Comparison of ENCODE assay signal across 11 cellular contexts in genomic region chr4:168451744-168452394, GRCh38. TPM values are rescaled to one million over a fixed set of nuclear protein-coding genes. Genes with fewer than 3 reads are reported as not detected.
A peak's percentile ranks its signal among the peaks of the same experiment; 100 is the strongest.
DNase-seq lines count a peak whose midpoint lies in the region; ATAC-seq and FAIRE-seq lines count a peak whose summit lies in the region.
"Had no signal": no experiment of that assay in that cellular context is flagged by ENCODE, and none has a peak within 500 bp of the region (broad histone marks: within the 10 kb centered on the region; RNA-seq: fewer than 3 reads in every experiment).

No MANE protein-coding gene starts in this region.

- H3K36me3 ChIP-seq in adipocyte (ENCODE audit: control insufficient read depth, insufficient read depth, low read length, severe bottlenecking) (peaks cover 13% of the 10 kb centered on the region), small intestine (ENCODE audit: control insufficient read depth in 2 of 2, insufficient read depth in 2 of 2, low read length in 2 of 2) (peaks cover 4 to 6% of the 10 kb centered on the region in 2 donors)
- H3K36me3 ChIP-seq: BLaER1 had no signal

- no peak overlapping the region for H3K9ac ChIP-seq in adipocyte (ENCODE audit: low read length)
- H3K9ac ChIP-seq: BLaER1 had no signal

- no peak for FAIRE-seq in small intestine (lab: Jason Lieb, UNC)

- H3K27ac ChIP-seq in small intestine (ENCODE audit: low read depth in 1 of 2, low read length in 1 of 2): no peak overlapping the region
- H3K27ac ChIP-seq: BLaER1, SK-N-MC had no signal

- peaks cover 40% of the 10 kb centered on the region for H3K4me1 Mint-ChIP-seq in activated CD8-positive, alpha-beta memory T cell treated with anti-CD3 and anti-CD28 coated beads, Interleukin-2, amount 10 ng/mL, durations not matched to agents 7 days and 5 days
- H3K4me1 Mint-ChIP-seq: naive B cell had no signal

- CTCF ChIA-PET in activated CD8-positive, alpha-beta memory T cell treated with anti-CD3 and anti-CD28 coated beads, Interleukin-2, amount 10 ng/mL, durations not matched to agents 7 days and 5 days (lab: Charles Lee): interaction anchor here (0.8 kb wide), 1 partner anchor 224 kb away, joined by 3 read pairs; no protein-coding TSS in a partner anchor

- ATAC-seq in activated CD8-positive, alpha-beta memory T cell treated with anti-CD3 and anti-CD28 coated beads, Interleukin-2, amount 10 ng/mL, durations not matched to agents 7 days and 5 days: peak; percentile 87
- peak; percentile 91 for ATAC-seq in HG03520 (IDR thresholded peaks at IDR 0.05; ENCODE audit: unreplicated experiment)

- H3K9me3 ChIP-seq in adipocyte (ENCODE audit: control insufficient read depth, low read length) (no peaks in the 10 kb centered on the region), small intestine (ENCODE audit: control insufficient read depth, low read depth) (no peaks in the 10 kb centered on the region)
- H3K9me3 ChIP-seq: BLaER1 had no signal

- H3K27me3 Mint-ChIP-seq in activated CD8-positive, alpha-beta memory T cell treated with anti-CD3 and anti-CD28 coated beads, Interleukin-2, amount 10 ng/mL, durations not matched to agents 7 days and 5 days: no peaks in the 10 kb centered on the region
- H3K27me3 Mint-ChIP-seq: naive B cell had no signal

- H3K4me3 ChIP-seq in adipocyte (ENCODE audit: low read length) (no peak overlapping the region), small intestine (ENCODE audit: low read depth in 1 of 2, low read length in 2 of 2) (no peak overlapping the region)
- H3K4me3 ChIP-seq: BLaER1, SK-N-MC had no signal

- no peak for DNase-seq in activated CD8-positive, alpha-beta memory T cell treated with anti-CD3 and anti-CD28 coated beads, Interleukin-2, amount 10 ng/mL, durations not matched to agents 7 days and 5 days
- DNase-seq in activated CD8-positive, alpha-beta memory T cell treated with anti-CD3 and anti-CD28 coated beads, Interleukin-2, amount 50 U/mL, for 4 hours: no peak
- DNase-seq in adipocyte (ENCODE audit: low read depth) (peak; percentile 42), small intestine (peak; percentile 65), NCI-H2081 treated with DMSO at 0.1 percent for 48 hours (lab: John Stamatoyannopoulos, UW) (no peak)
- no peak for DNase-seq in activated effector memory CD4-positive, alpha-beta T cell treated with anti-CD3 and anti-CD28 coated beads, Interleukin-2, amount 50 U/mL, for 16 hours
- no peak for DNase-seq in activated CD4-positive, CD25-positive, alpha-beta regulatory T cell (lab: John Stamatoyannopoulos, UW)
- DNase-seq: naive B cell had no signal

- H3K27ac Mint-ChIP-seq in activated CD8-positive, alpha-beta memory T cell treated with anti-CD3 and anti-CD28 coated beads, Interleukin-2, amount 10 ng/mL, durations not matched to agents 7 days and 5 days: peak overlapping the region; percentile 71
- H3K27ac Mint-ChIP-seq: naive B cell had no signal

- H3K27me3 ChIP-seq in adipocyte (replicated peaks; ENCODE audit: control insufficient read depth, insufficient read depth, low read length): no peaks in the 10 kb centered on the region
- no peaks in the 10 kb centered on the region for H3K27me3 ChIP-seq in small intestine (ENCODE audit: control insufficient read depth in 2 of 2, insufficient read depth in 2 of 2, low read length in 2 of 2)
- H3K27me3 ChIP-seq: BLaER1 had no signal

- 64 to 77% (median 70%) methylated on average over 1 of the region's 1 CpG for WGBS in small intestine, 3 donors

- H3K4me3 Mint-ChIP-seq in activated CD8-positive, alpha-beta memory T cell treated with anti-CD3 and anti-CD28 coated beads, Interleukin-2, amount 10 ng/mL, durations not matched to agents 7 days and 5 days: no peak overlapping the region
- H3K4me3 Mint-ChIP-seq: naive B cell had no signal

- no peaks in the 10 kb centered on the region for H3K9me3 Mint-ChIP-seq in activated CD8-positive, alpha-beta memory T cell treated with anti-CD3 and anti-CD28 coated beads, Interleukin-2, amount 10 ng/mL, durations not matched to agents 7 days and 5 days (ENCODE audit: low read depth)

- peaks cover 68% of the 10 kb centered on the region for H3K36me3 Mint-ChIP-seq in activated CD8-positive, alpha-beta memory T cell treated with anti-CD3 and anti-CD28 coated beads, Interleukin-2, amount 10 ng/mL, durations not matched to agents 7 days and 5 days

- H3K4me1 ChIP-seq in adipocyte (ENCODE audit: control insufficient read depth, insufficient read depth, low read length) (peaks cover 18% of the 10 kb centered on the region), small intestine (ENCODE audit: control insufficient read depth in 2 of 2, insufficient read depth in 1 of 2, low read depth in 1 of 2, low read length in 1 of 2) (no peaks in the 10 kb centered on the region)
- H3K4me1 ChIP-seq: BLaER1 had no signal

RNA-seq across cellular contexts. Expression of gene DDX60L, which starts 28.4 kb away (rescaled TPM):
- total RNA-seq in activated CD8-positive, alpha-beta memory T cell treated with anti-CD3 and anti-CD28 coated beads, Interleukin-2, amount 10 ng/mL, durations not matched to agents 7 days and 5 days: 100 to 1,000 TPM in 1 of 2 experiments, 10 to 100 TPM in 1; 51.7 to 123 TPM
- 10 to 100 TPM in 2 of 3 donors, 1 to 10 TPM in 1; 8.3 to 33.3 (median 16.8) TPM for polyA plus RNA-seq in small intestine

RNA-seq across cellular contexts. Expression of gene PALLD, which starts 45.0 kb away (rescaled TPM):
- total RNA-seq in activated CD8-positive, alpha-beta memory T cell treated with anti-CD3 and anti-CD28 coated beads, Interleukin-2, amount 10 ng/mL, durations not matched to agents 7 days and 5 days: 1 to 10 TPM; 1.5 to 3.7 TPM
- 10 to 100 TPM; 33.0 to 58.9 (median 42.9) TPM for polyA plus RNA-seq in small intestine

Comparison
In these comparisons a context has a peak if more than half of its experiments do, and no peak if none do; other contexts are left out.
1. DNase-seq: peak in adipocyte (single experiment) and small intestine (single experiment); none in activated CD8-positive, alpha-beta memory T cell treated with anti-CD3 and anti-CD28 coated beads, Interleukin-2, amount 10 ng/mL, durations not matched to agents 7 days and 5 days (single experiment), activated CD8-positive, alpha-beta memory T cell treated with anti-CD3 and anti-CD28 coated beads, Interleukin-2, amount 50 U/mL, for 4 hours (single experiment), NCI-H2081 treated with DMSO at 0.1 percent for 48 hours (single experiment), activated effector memory CD4-positive, alpha-beta T cell treated with anti-CD3 and anti-CD28 coated beads, Interleukin-2, amount 50 U/mL, for 16 hours (single experiment) and activated CD4-positive, CD25-positive, alpha-beta regulatory T cell (0 of 4).